In genomic region chr14:87834594-87834993, GRCh38 we compare ENCODE assay signal across 34 cellular contexts.
"Had no signal": no experiment of that assay in that cellular context is flagged by ENCODE, and none has a peak within 500 bp of the region (broad histone marks: within the 10 kb centered on the region; RNA-seq: fewer than 3 reads in every experiment).

No MANE protein-coding gene starts in this region.

- H3K4me3 ChIP-seq: MG63 had no signal

- H3K9me3 ChIP-seq: MG63 had no signal

- H3K36me3 ChIP-seq: MG63 had no signal

- H3K27me3 ChIP-seq: MG63 had no signal

- DNase-seq: Karpas-422, Kasumi-1, MG63, MM.1S, MV-4-11, NCI-H1048, NCI-H1092, NCI-H1092 treated with DMSO at 0.1 percent for 48 hours, NCI-H1105, NCI-H1105 treated with DMSO at 0.1 percent for 48 hours, NCI-H1417, NCI-H1417 treated with DMSO at 0.1 percent for 48 hours, NCI-H1436, NCI-H1436 treated with DMSO at 0.1 percent for 48 hours, NCI-H146, NCI-H1694, NCI-H1694 treated with DMSO at 0.1 percent for 48 hours, NCI-H187, NCI-H187 treated with DMSO at 0.1 percent for 48 hours, NCI-H1930, NCI-H2029, NCI-H2029 treated with DMSO at 0.1 percent for 48 hours, NCI-H2081, NCI-H2081 treated with DMSO at 0.1 percent for 48 hours, NCI-H2107, NCI-H2171, NCI-H2171 treated with DMSO at 0.1 percent for 48 hours, NCI-H2227 treated with DMSO at 0.1 percent for 48 hours, NCI-H226, NCI-H345, NCI-H446, NCI-H446 treated with DMSO at 0.1 percent for 48 hours, NCI-H510A, NCI-H510A treated with DMSO at 0.1 percent for 48 hours had no signal
